In the genomic region with DNA sequence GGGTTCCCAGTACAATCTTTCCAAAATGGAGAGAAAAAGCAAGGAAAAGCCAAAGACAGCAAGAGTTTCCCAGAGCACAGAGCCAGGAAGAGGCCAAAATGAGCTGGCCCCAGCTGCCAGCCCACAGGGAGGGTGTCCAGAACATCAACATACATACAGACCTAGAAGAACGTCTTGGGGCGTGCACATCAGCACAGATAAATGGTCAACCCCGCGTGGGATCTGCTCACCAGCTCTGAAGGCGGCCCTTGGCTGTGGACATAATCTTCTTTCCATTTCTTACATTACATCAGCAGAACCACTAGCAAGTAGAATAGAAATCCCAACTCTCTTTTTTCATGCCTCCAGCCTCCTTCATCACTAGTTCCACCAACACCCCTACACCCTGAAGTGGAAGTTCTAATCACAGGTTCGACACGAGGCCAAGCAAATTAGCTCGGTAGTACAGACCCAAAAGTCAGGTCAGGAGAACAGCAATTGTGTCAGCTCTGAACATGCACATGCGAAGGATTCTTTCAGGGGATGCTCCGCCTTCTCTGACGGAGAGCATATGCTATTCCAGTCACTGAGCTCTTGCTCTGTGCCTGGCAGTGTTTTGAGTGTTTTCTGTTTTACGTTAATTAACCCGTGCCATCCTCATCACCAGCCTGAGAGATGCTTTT, we compare ENCODE assay signal across 1 cellular context.
TF ChIP-seq lines count a peak whose summit lies in the region.

No MANE protein-coding gene starts in this region.

TF ChIP-seq in HEK293, 187 proteins besides CTCF, POLR2A, EP300 and RAD21 (continued from another document):
- TF ChIP-seq PRDM10 (tag by site-specific recombination; IDR thresholded peaks at IDR 0.05), result no peak
- no peak for TF ChIP-seq ZNF621 (tag by site-specific recombination; IDR thresholded peaks at IDR 0.05)
- TF ChIP-seq RBAK (tag by site-specific recombination; IDR thresholded peaks at IDR 0.05), result no peak
- TF ChIP-seq GLIS2 (tag by site-specific recombination; IDR thresholded peaks at IDR 0.05), result no peak
- no peak for TF ChIP-seq FEZF1 (tag by site-specific recombination; IDR thresholded peaks at IDR 0.05)
- no peak for TF ChIP-seq MEIS1 (CRISPR knock-in tag; IDR thresholded peaks at IDR 0.05; ENCODE audit: borderline replicate concordance)
- TF ChIP-seq YY1 (tag by site-specific recombination; IDR thresholded peaks at IDR 0.05), result no peak
- TF ChIP-seq ZNF600 (tag by site-specific recombination; IDR thresholded peaks at IDR 0.05), result 0 out of 2 replicates have a peak, but pooled peaks have one; percentile 37
